1 cellular context compared by ENCODE assay signal in the genomic region with DNA sequence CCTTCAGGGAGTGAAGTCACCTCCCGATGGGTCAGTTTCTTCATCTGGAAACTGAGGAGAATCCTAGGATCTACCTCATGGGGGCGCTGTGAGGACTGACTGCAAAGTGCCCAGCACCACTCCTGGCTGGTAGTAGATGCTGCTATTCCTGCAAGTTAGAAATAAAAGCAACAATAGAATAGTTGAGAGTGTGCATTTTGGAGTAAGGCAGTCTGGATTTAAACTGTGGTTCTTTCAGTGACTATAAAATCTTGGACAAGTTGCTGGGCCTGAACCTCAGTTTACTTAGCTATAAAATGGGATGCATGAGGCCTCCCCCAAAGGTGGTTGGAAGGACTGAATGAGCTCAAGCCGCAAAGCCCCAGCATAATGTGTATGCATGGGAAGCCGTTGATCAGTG.
TF ChIP-seq lines count a peak whose summit lies in the region.

No MANE protein-coding gene starts in this region.

TF ChIP-seq in IMR-90, 13 proteins besides CTCF, POLR2A, EP300 and RAD21:
- no peak for TF ChIP-seq CHD1 (IDR thresholded peaks at IDR 0.05; ENCODE audit: low read depth, low read length)
- TF ChIP-seq NFE2L2 (IDR thresholded peaks at IDR 0.05; ENCODE audit: low read depth, low read length): no peak
- TF ChIP-seq SMC3 (IDR thresholded peaks at IDR 0.05; ENCODE audit: low read depth, low read length): no peak
- no peak for TF ChIP-seq FOS (IDR thresholded peaks at IDR 0.05; ENCODE audit: low read depth, low read length)
- TF ChIP-seq, protein P1, sequence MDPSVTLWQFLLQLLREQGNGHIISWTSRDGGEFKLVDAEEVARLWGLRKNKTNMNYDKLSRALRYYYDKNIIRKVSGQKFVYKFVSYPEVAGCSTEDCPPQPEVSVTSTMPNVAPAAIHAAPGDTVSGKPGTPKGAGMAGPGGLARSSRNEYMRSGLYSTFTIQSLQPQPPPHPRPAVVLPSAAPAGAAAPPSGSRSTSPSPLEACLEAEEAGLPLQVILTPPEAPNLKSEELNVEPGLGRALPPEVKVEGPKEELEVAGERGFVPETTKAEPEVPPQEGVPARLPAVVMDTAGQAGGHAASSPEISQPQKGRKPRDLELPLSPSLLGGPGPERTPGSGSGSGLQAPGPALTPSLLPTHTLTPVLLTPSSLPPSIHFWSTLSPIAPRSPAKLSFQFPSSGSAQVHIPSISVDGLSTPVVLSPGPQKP (IDR thresholded peaks at IDR 0.05; ENCODE audit: borderline replicate concordance, low read depth, low read length): no peak
- no peak for TF ChIP-seq CEBPB (IDR thresholded peaks at IDR 0.05; ENCODE audit: low read depth, low read length)
- no peak for TF ChIP-seq MXI1 (IDR thresholded peaks at IDR 0.05; ENCODE audit: borderline replicate concordance, low read depth, low read length)
- TF ChIP-seq MAZ (IDR thresholded peaks at IDR 0.05; ENCODE audit: borderline replicate concordance, low read depth, low read length): no peak
- TF ChIP-seq MAFK (IDR thresholded peaks at IDR 0.05; ENCODE audit: low read depth, low read length): no peak
- TF ChIP-seq RCOR1 (IDR thresholded peaks at IDR 0.05; ENCODE audit: insufficient replicate concordance, low read length): no peak
- no peak for TF ChIP-seq BHLHE40 (IDR thresholded peaks at IDR 0.05; ENCODE audit: low read depth, low read length)
- TF ChIP-seq, protein P2, sequence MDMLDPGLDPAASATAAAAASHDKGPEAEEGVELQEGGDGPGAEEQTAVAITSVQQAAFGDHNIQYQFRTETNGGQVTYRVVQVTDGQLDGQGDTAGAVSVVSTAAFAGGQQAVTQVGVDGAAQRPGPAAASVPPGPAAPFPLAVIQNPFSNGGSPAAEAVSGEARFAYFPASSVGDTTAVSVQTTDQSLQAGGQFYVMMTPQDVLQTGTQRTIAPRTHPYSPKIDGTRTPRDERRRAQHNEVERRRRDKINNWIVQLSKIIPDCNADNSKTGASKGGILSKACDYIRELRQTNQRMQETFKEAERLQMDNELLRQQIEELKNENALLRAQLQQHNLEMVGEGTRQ (IDR thresholded peaks at IDR 0.05; ENCODE audit: low read depth, low read length): no peak
- TF ChIP-seq RFX5 (IDR thresholded peaks at IDR 0.05; ENCODE audit: low read depth, low read length): no peak
